24 cellular contexts compared by ENCODE assay signal in genomic region chr11:44519989-44520737, GRCh38. TPM values are rescaled to one million over a fixed set of nuclear protein-coding genes. Genes with fewer than 3 reads are reported as not detected.
DNase-seq lines count a peak whose midpoint lies in the region; ATAC-seq and TF ChIP-seq lines count a peak whose summit lies in the region.
"Had no signal": no experiment of that assay in that cellular context is flagged by ENCODE, and none has a peak within 500 bp of the region (broad histone marks: within the 10 kb centered on the region; RNA-seq: fewer than 3 reads in every experiment).

No MANE protein-coding gene starts in this region.

- intact Hi-C loops in heart left ventricle (cut with DNase I) (no loop called here), mucosa of descending colon (cut with DNase I, micrococcal nuclease) (no loop called here), stomach (cut with DNase I; ENCODE audit: low total_unique reads) (no loop called here)
- intact Hi-C loops in activated CD4-positive, alpha-beta memory T cell treated with anti-CD3 and anti-CD28 coated beads for 36 hours (cut with micrococcal nuclease), result no loop called here

- ATAC-seq in heart left ventricle (peak; percentile 34 to 72 (median 53)), mucosa of descending colon (peak; percentile 21)
- ATAC-seq: activated CD8-positive, alpha-beta memory T cell treated with anti-CD3 and anti-CD28 coated beads, Interleukin-2, amount 10 ng/mL, durations not matched to agents 7 days and 5 days; activated T-helper 17 cell treated with anti-CD3 and anti-CD28 coated beads, Interleukin-2, amount 50 U/mL, for 72 hours; body of pancreas; CD8-positive, alpha-beta T cell had no signal

- no peak overlapping the region for H3K27ac Mint-ChIP-seq in activated CD4-positive, alpha-beta memory T cell treated with anti-CD3 and anti-CD28 coated beads, Interleukin-2, amount 10 ng/mL, durations not matched to agents 7 days and 5 days
- no peak overlapping the region for H3K27ac Mint-ChIP-seq in activated CD4-positive, alpha-beta memory T cell treated with anti-CD3 and anti-CD28 coated beads for 36 hours
- H3K27ac Mint-ChIP-seq: activated CD8-positive, alpha-beta memory T cell treated with anti-CD3 and anti-CD28 coated beads, Interleukin-2, amount 10 ng/mL, durations not matched to agents 7 days and 5 days; activated naive CD8-positive, alpha-beta T cell treated with anti-CD3 and anti-CD28 coated beads, Interleukin-2, amount 10 ng/mL, durations not matched to agents 7 days and 5 days; activated T-helper 17 cell treated with anti-CD3 and anti-CD28 coated beads, Interleukin-2, amount 50 U/mL, for 72 hours; CD8-positive, alpha-beta T cell had no signal

- peak overlapping the region; percentile 50 for H3K9ac ChIP-seq in HUES6 (ENCODE audit: low read length)

- no peaks in the 10 kb centered on the region for H3K9me3 Mint-ChIP-seq in activated CD4-positive, alpha-beta memory T cell treated with anti-CD3 and anti-CD28 coated beads, Interleukin-2, amount 10 ng/mL, durations not matched to agents 7 days and 5 days
- H3K9me3 Mint-ChIP-seq in activated CD4-positive, alpha-beta memory T cell treated with anti-CD3 and anti-CD28 coated beads for 36 hours, result no peaks in the 10 kb centered on the region
- H3K9me3 Mint-ChIP-seq: activated naive CD8-positive, alpha-beta T cell treated with anti-CD3 and anti-CD28 coated beads, Interleukin-2, amount 10 ng/mL, durations not matched to agents 7 days and 5 days; activated T-helper 17 cell treated with anti-CD3 and anti-CD28 coated beads, Interleukin-2, amount 50 U/mL, for 72 hours; CD8-positive, alpha-beta T cell had no signal

- TF ChIP-seq CTCF in heart left ventricle (IDR thresholded peaks at IDR 0.05) (no peak), mucosa of descending colon (IDR thresholded peaks at IDR 0.05) (no peak), stomach (IDR thresholded peaks at IDR 0.05) (no peak)

- TF ChIP-seq POLR2A in heart left ventricle (IDR thresholded peaks at IDR 0.05) (no peak), stomach (IDR thresholded peaks at IDR 0.05) (no peak)

- H3K36me3 ChIP-seq in HUES6 (ENCODE audit: control insufficient read depth, insufficient read depth, low read length) (no peaks in the 10 kb centered on the region), heart left ventricle (no peaks in the 10 kb centered on the region), mucosa of descending colon (ENCODE audit: low read depth) (no peaks in the 10 kb centered on the region), stomach (no peaks in the 10 kb centered on the region)
- H3K36me3 ChIP-seq: colonic mucosa, neutrophil had no signal

- DNase-seq in heart left ventricle (peak; percentile 40 to 73 (median 56)), mucosa of descending colon (no peak), stomach (no peak), NCI-H1417 treated with DMSO at 0.1 percent for 48 hours (lab: John Stamatoyannopoulos, UW) (no peak)
- no peak for DNase-seq in activated CD8-positive, alpha-beta memory T cell treated with anti-CD3 and anti-CD28 coated beads, Interleukin-2, amount 50 U/mL, for 4 hours
- no peak for DNase-seq in activated CD4-positive, alpha-beta memory T cell treated with anti-CD3 and anti-CD28 coated beads, Interleukin-2, amount 10 ng/mL, durations not matched to agents 7 days and 5 days
- DNase-seq in activated CD4-positive, alpha-beta memory T cell treated with anti-CD3 and anti-CD28 coated beads for 36 hours, result no peak
- DNase-seq: activated CD4-positive, alpha-beta T cell treated with anti-CD3 and anti-CD28 coated beads for 4 hours; activated CD8-positive, alpha-beta memory T cell treated with anti-CD3 and anti-CD28 coated beads, Interleukin-2, amount 10 ng/mL, durations not matched to agents 7 days and 5 days; activated naive CD8-positive, alpha-beta T cell treated with anti-CD3 and anti-CD28 coated beads, Interleukin-2, amount 10 ng/mL, durations not matched to agents 7 days and 5 days; CD8-positive, alpha-beta T cell; colonic mucosa; DMS53; hippocampal formation; KG1; MV-4-11; NCI-H187 treated with DMSO at 0.1 percent for 48 hours; NCI-H774; OCI-M1; SHP77 had no signal

- H3K4me3 ChIP-seq in HUES6 (ENCODE audit: low read depth, low read length), result no peak overlapping the region
- peak overlapping the region in 3 of 12 donors; percentile 2 to 14 (median 13) for H3K4me3 ChIP-seq in heart left ventricle
- H3K4me3 ChIP-seq in mucosa of descending colon, result no peak overlapping the region
- peak overlapping the region in 1 of 4 donors; percentile 25 for H3K4me3 ChIP-seq in stomach
- H3K4me3 ChIP-seq: body of pancreas, colonic mucosa had no signal

- H3K4me1 Mint-ChIP-seq in activated CD4-positive, alpha-beta memory T cell treated with anti-CD3 and anti-CD28 coated beads, Interleukin-2, amount 10 ng/mL, durations not matched to agents 7 days and 5 days, result peaks cover 3% of the 10 kb centered on the region
- H3K4me1 Mint-ChIP-seq in activated CD4-positive, alpha-beta memory T cell treated with anti-CD3 and anti-CD28 coated beads for 36 hours (ENCODE audit: low read depth), result no peaks in the 10 kb centered on the region
- H3K4me1 Mint-ChIP-seq: activated T-helper 17 cell treated with anti-CD3 and anti-CD28 coated beads, Interleukin-2, amount 50 U/mL, for 72 hours had no signal

- peaks cover 36% of the 10 kb centered on the region for H3K27me3 Mint-ChIP-seq in activated CD4-positive, alpha-beta memory T cell treated with anti-CD3 and anti-CD28 coated beads, Interleukin-2, amount 10 ng/mL, durations not matched to agents 7 days and 5 days
- H3K27me3 Mint-ChIP-seq in activated CD4-positive, alpha-beta memory T cell treated with anti-CD3 and anti-CD28 coated beads for 36 hours, result peaks cover 22% of the 10 kb centered on the region

- no peak overlapping the region for H3K4me3 Mint-ChIP-seq in activated CD4-positive, alpha-beta memory T cell treated with anti-CD3 and anti-CD28 coated beads, Interleukin-2, amount 10 ng/mL, durations not matched to agents 7 days and 5 days
- H3K4me3 Mint-ChIP-seq in activated CD4-positive, alpha-beta memory T cell treated with anti-CD3 and anti-CD28 coated beads for 36 hours, result no peak overlapping the region
- H3K4me3 Mint-ChIP-seq: activated CD8-positive, alpha-beta memory T cell treated with anti-CD3 and anti-CD28 coated beads, Interleukin-2, amount 10 ng/mL, durations not matched to agents 7 days and 5 days; activated naive CD8-positive, alpha-beta T cell treated with anti-CD3 and anti-CD28 coated beads, Interleukin-2, amount 10 ng/mL, durations not matched to agents 7 days and 5 days; activated T-helper 17 cell treated with anti-CD3 and anti-CD28 coated beads, Interleukin-2, amount 50 U/mL, for 72 hours; CD8-positive, alpha-beta T cell had no signal

- H3K27ac ChIP-seq in HUES6 (ENCODE audit: low read depth, low read length) (peak overlapping the region; percentile 42; the same call in 1 of the 2 replicates), heart left ventricle (peak overlapping the region in 8 of 12 donors; percentile 33 to 77 (median 60)), stomach (peak overlapping the region in 3 of 5 donors; percentile 37 to 70 (median 42))
- H3K27ac ChIP-seq: body of pancreas, colonic mucosa, neutrophil had no signal

- no peaks in the 10 kb centered on the region for H3K36me3 Mint-ChIP-seq in activated CD4-positive, alpha-beta memory T cell treated with anti-CD3 and anti-CD28 coated beads, Interleukin-2, amount 10 ng/mL, durations not matched to agents 7 days and 5 days (ENCODE audit: low read depth)
- H3K36me3 Mint-ChIP-seq in activated CD4-positive, alpha-beta memory T cell treated with anti-CD3 and anti-CD28 coated beads for 36 hours, result no peaks in the 10 kb centered on the region
- H3K36me3 Mint-ChIP-seq: activated CD8-positive, alpha-beta memory T cell treated with anti-CD3 and anti-CD28 coated beads, Interleukin-2, amount 10 ng/mL, durations not matched to agents 7 days and 5 days; activated naive CD8-positive, alpha-beta T cell treated with anti-CD3 and anti-CD28 coated beads, Interleukin-2, amount 10 ng/mL, durations not matched to agents 7 days and 5 days; CD8-positive, alpha-beta T cell had no signal

- no peak for TF ChIP-seq EP300 in stomach (IDR thresholded peaks at IDR 0.05)

- CTCF ChIA-PET in activated CD4-positive, alpha-beta memory T cell treated with anti-CD3 and anti-CD28 coated beads, Interleukin-2, amount 10 ng/mL, durations not matched to agents 7 days and 5 days (lab: Charles Lee), result no interaction called here
- CTCF ChIA-PET in activated CD4-positive, alpha-beta memory T cell treated with anti-CD3 and anti-CD28 coated beads for 36 hours (lab: Charles Lee), result interaction anchor here (1.2 to 1.3 kb wide), 2 partner anchors 155 to 254 kb away, joined by 3 read pairs; no protein-coding TSS in a partner anchor

- 59 to 62% (median 61%) methylated on average over 35 to 43 of the region's 43 CpGs for WGBS in heart left ventricle, 4 donors
- WGBS in stomach, 5 donors, result 31 to 73% (median 46%) methylated on average over 16 to 43 of the region's 43 CpGs

- H3K9me3 ChIP-seq in HUES6 (ENCODE audit: control insufficient read depth, insufficient read depth, low read depth, low read length) (no peaks in the 10 kb centered on the region), heart left ventricle (no peaks in the 10 kb centered on the region), mucosa of descending colon (no peaks in the 10 kb centered on the region), stomach (no peaks in the 10 kb centered on the region)
- H3K9me3 ChIP-seq: body of pancreas, colonic mucosa, neutrophil had no signal

- POLR2A ChIA-PET in activated CD4-positive, alpha-beta memory T cell treated with anti-CD3 and anti-CD28 coated beads, Interleukin-2, amount 10 ng/mL, durations not matched to agents 7 days and 5 days (lab: Charles Lee), result no interaction called here
- POLR2A ChIA-PET in activated CD4-positive, alpha-beta memory T cell treated with anti-CD3 and anti-CD28 coated beads for 36 hours (lab: Charles Lee), result no interaction called here

- H3K27me3 ChIP-seq in HUES6 (ENCODE audit: control insufficient read depth, insufficient read depth, low read length) (no peaks in the 10 kb centered on the region; the same call in 1 of the 2 replicates), heart left ventricle (no peaks in the 10 kb centered on the region), stomach (peaks cover 0 to 22% (median 5%) of the 10 kb centered on the region in 3 donors)
- H3K27me3 ChIP-seq: body of pancreas, colonic mucosa had no signal

- H3K4me1 ChIP-seq in HUES6 (ENCODE audit: control insufficient read depth, insufficient read depth, low read length), result peaks cover 20% of the 10 kb centered on the region; the same call in 1 of the 2 replicates
- H3K4me1 ChIP-seq in heart left ventricle, result peaks cover 0 to 42% (median 9%) of the 10 kb centered on the region in 12 donors
- H3K4me1 ChIP-seq in mucosa of descending colon (ENCODE audit: low read depth), result no peaks in the 10 kb centered on the region
- peaks cover 0 to 18% (median 9%) of the 10 kb centered on the region in 4 donors for H3K4me1 ChIP-seq in stomach
- H3K4me1 ChIP-seq: body of pancreas, colonic mucosa had no signal

RNA-seq across cellular contexts. Expression of gene CD82, which starts 45.3 kb away (rescaled TPM):
- total RNA-seq in heart left ventricle (10 to 100 TPM; 20.1 to 76.2 (median 37.3) TPM), mucosa of descending colon (10 to 100 TPM; 27.2 to 43.2 (median 29.6) TPM), stomach (10 to 100 TPM in 4 of 5 donors, under 1 TPM in 1; 0.58 to 49.6 (median 24.6) TPM)
- polyA plus RNA-seq in heart left ventricle (10 to 100 TPM; 25.2 to 48.6 TPM), stomach (10 to 100 TPM in 2 of 3 donors, 1 to 10 TPM in 1; 9.9 to 54.4 (median 45.1) TPM)
- 100 to 1,000 TPM; 193 to 208 TPM for total RNA-seq in activated CD4-positive, alpha-beta memory T cell treated with anti-CD3 and anti-CD28 coated beads, Interleukin-2, amount 10 ng/mL, durations not matched to agents 7 days and 5 days
- 100 to 1,000 TPM; 243 to 277 TPM for total RNA-seq in activated CD4-positive, alpha-beta memory T cell treated with anti-CD3 and anti-CD28 coated beads for 36 hours

Comparison
In these comparisons a context has a peak if more than half of its experiments do, and no peak if none do; other contexts are left out.
1. DNase-seq: peak in heart left ventricle (5 of 5); none in mucosa of descending colon (0 of 3), stomach (single experiment), NCI-H1417 treated with DMSO at 0.1 percent for 48 hours (single experiment), activated CD8-positive, alpha-beta memory T cell treated with anti-CD3 and anti-CD28 coated beads, Interleukin-2, amount 50 U/mL, for 4 hours (single experiment), activated CD4-positive, alpha-beta memory T cell treated with anti-CD3 and anti-CD28 coated beads, Interleukin-2, amount 10 ng/mL, durations not matched to agents 7 days and 5 days (single experiment) and activated CD4-positive, alpha-beta memory T cell treated with anti-CD3 and anti-CD28 coated beads for 36 hours (single experiment).
2. Peak in every context shown above with its lines, with median percentiles within 50 percentile points of each other: H3K27ac ChIP-seq.